Comparison of ENCODE assay signal across 9 cellular contexts in genomic region chr6:49409951-49410542, GRCh38. TPM values are rescaled to one million over a fixed set of nuclear protein-coding genes. Genes with fewer than 3 reads are reported as not detected.
DNase-seq lines count a peak whose midpoint lies in the region; ATAC-seq, FAIRE-seq and TF ChIP-seq lines count a peak whose summit lies in the region.
"Had no signal": no experiment of that assay in that cellular context is flagged by ENCODE, and none has a peak within 500 bp of the region (broad histone marks: within the 10 kb centered on the region; RNA-seq: fewer than 3 reads in every experiment).

No MANE protein-coding gene starts in this region.

- peaks cover 1% of the 10 kb centered on the region for H3K27me3 Mint-ChIP-seq in activated CD8-positive, alpha-beta T cell treated with anti-CD3 and anti-CD28 coated beads for 36 hours
- no peaks in the 10 kb centered on the region for H3K27me3 Mint-ChIP-seq in endodermal cell (ENCODE audit: insufficient read depth)
- H3K27me3 Mint-ChIP-seq in stimulated activated naive B cell treated with anti-CD40 and anti-IgM and Interleukin-4, amounts not matched to agents 10 μg/mL and 1 μg/mL and 100 μg/mL, for 72 hours: peaks cover 6 to 14% of the 10 kb centered on the region in 2 donors
- H3K27me3 Mint-ChIP-seq: dendritic cell treated with granulocyte-macrophage colony-stimulating factor and Interleukin-4, amounts not matched to agents 40 ng/mL and 50 ng/mL, for 4 days had no signal

- no peaks in the 10 kb centered on the region for H3K36me3 Mint-ChIP-seq in activated CD8-positive, alpha-beta T cell treated with anti-CD3 and anti-CD28 coated beads for 36 hours (ENCODE audit: low read depth)
- H3K36me3 Mint-ChIP-seq in endodermal cell (ENCODE audit: low read depth): no peaks in the 10 kb centered on the region
- no peaks in the 10 kb centered on the region for H3K36me3 Mint-ChIP-seq in stimulated activated naive B cell treated with anti-CD40 and anti-IgM and Interleukin-4, amounts not matched to agents 10 μg/mL and 1 μg/mL and 100 μg/mL, for 72 hours

- H3K36me3 ChIP-seq in endodermal cell (ENCODE audit: control insufficient read depth, insufficient read depth, low read length) (no peaks in the 10 kb centered on the region), mucosa of descending colon (ENCODE audit: low read depth) (no peaks in the 10 kb centered on the region)

- peak; percentile 93 for TF ChIP-seq CTCF in D721Med (IDR thresholded peaks at IDR 0.05; ENCODE audit: insufficient read depth, missing control alignments)
- TF ChIP-seq CTCF in GM20000 (IDR thresholded peaks at IDR 0.05; ENCODE audit: extremely low read depth, missing control alignments): peak; percentile 80
- TF ChIP-seq CTCF in activated CD8-positive, alpha-beta T cell treated with anti-CD3 and anti-CD28 coated beads for 36 hours (IDR thresholded peaks at IDR 0.05): peak; percentile 74
- peak; percentile 88 for TF ChIP-seq CTCF in endodermal cell (conservative IDR thresholded peaks at IDR 0.05)
- TF ChIP-seq CTCF in mucosa of descending colon (IDR thresholded peaks at IDR 0.05): peak; percentile 72

- no peaks in the 10 kb centered on the region for H3K9me3 Mint-ChIP-seq in activated CD8-positive, alpha-beta T cell treated with anti-CD3 and anti-CD28 coated beads for 36 hours
- no peaks in the 10 kb centered on the region for H3K9me3 Mint-ChIP-seq in endodermal cell
- no peaks in the 10 kb centered on the region for H3K9me3 Mint-ChIP-seq in stimulated activated naive B cell treated with anti-CD40 and anti-IgM and Interleukin-4, amounts not matched to agents 10 μg/mL and 1 μg/mL and 100 μg/mL, for 72 hours
- H3K9me3 Mint-ChIP-seq: dendritic cell treated with granulocyte-macrophage colony-stimulating factor and Interleukin-4, amounts not matched to agents 40 ng/mL and 50 ng/mL, for 4 days had no signal

- H3K4me1 ChIP-seq in endodermal cell (ENCODE audit: control insufficient read depth, insufficient read depth, low read length) (no peaks in the 10 kb centered on the region), mucosa of descending colon (ENCODE audit: low read depth) (no peaks in the 10 kb centered on the region)

- peaks cover 4% of the 10 kb centered on the region for H3K9me3 ChIP-seq in endodermal cell (ENCODE audit: control insufficient read depth, low read length)
- no peaks in the 10 kb centered on the region for H3K9me3 ChIP-seq in mucosa of descending colon

- no peaks in the 10 kb centered on the region for H3K4me1 Mint-ChIP-seq in activated CD8-positive, alpha-beta T cell treated with anti-CD3 and anti-CD28 coated beads for 36 hours (ENCODE audit: low read depth)
- no peaks in the 10 kb centered on the region for H3K4me1 Mint-ChIP-seq in endodermal cell
- H3K4me1 Mint-ChIP-seq in stimulated activated naive B cell treated with anti-CD40 and anti-IgM and Interleukin-4, amounts not matched to agents 10 μg/mL and 1 μg/mL and 100 μg/mL, for 72 hours: no peaks in the 10 kb centered on the region

- no peak overlapping the region for H3K4me3 Mint-ChIP-seq in activated CD8-positive, alpha-beta T cell treated with anti-CD3 and anti-CD28 coated beads for 36 hours
- H3K4me3 Mint-ChIP-seq in endodermal cell: no peak overlapping the region
- H3K4me3 Mint-ChIP-seq in stimulated activated naive B cell treated with anti-CD40 and anti-IgM and Interleukin-4, amounts not matched to agents 10 μg/mL and 1 μg/mL and 100 μg/mL, for 72 hours: no peak overlapping the region
- H3K4me3 Mint-ChIP-seq: dendritic cell treated with granulocyte-macrophage colony-stimulating factor and Interleukin-4, amounts not matched to agents 40 ng/mL and 50 ng/mL, for 4 days had no signal

- ATAC-seq in HG03571 (IDR thresholded peaks at IDR 0.05; ENCODE audit: unreplicated experiment) (peak; percentile 87), mucosa of descending colon (peak; percentile 87)
- ATAC-seq in activated CD8-positive, alpha-beta T cell treated with anti-CD3 and anti-CD28 coated beads for 36 hours: peak; percentile 84
- peak; percentile 60 to 67 for ATAC-seq in stimulated activated naive B cell treated with anti-CD40 and anti-IgM and Interleukin-4, amounts not matched to agents 10 μg/mL and 1 μg/mL and 100 μg/mL, for 72 hours (replicated peaks)

- H3K27ac ChIP-seq in endodermal cell (ENCODE audit: low read depth, low read length): no peak overlapping the region

- DNase-seq in D721Med (ENCODE audit: insufficient read length, low spot score) (no peak), GM20000 (ENCODE audit: low spot score) (peak; percentile 37), NCI-H748 treated with DMSO at 0.1 percent for 48 hours (lab: John Stamatoyannopoulos, UW) (peak; percentile 89), endodermal cell (peak; percentile 91), mucosa of descending colon (peak in 2 of 3 donors; percentile 27 to 92)
- DNase-seq in activated CD8-positive, alpha-beta T cell treated with anti-CD3 and anti-CD28 coated beads for 36 hours: peak; percentile 81
- peak; percentile 18 for DNase-seq in stimulated activated naive B cell treated with anti-CD40 and anti-IgM and Interleukin-4, amounts not matched to agents 10 μg/mL and 1 μg/mL and 100 μg/mL, for 72 hours

- 23 to 34% methylated on average over 7 to 9 of the region's 9 CpGs for WGBS in endodermal cell (ENCODE audit: insufficient coverage in 1 of 2, insufficient read length in 1 of 2), 2 experiments

- FAIRE-seq in D721Med (lab: Jason Lieb, UNC): peak; percentile 48

- POLR2A ChIA-PET in activated CD8-positive, alpha-beta T cell treated with anti-CD3 and anti-CD28 coated beads for 36 hours (lab: Charles Lee): no interaction called here

- CTCF ChIA-PET in activated CD8-positive, alpha-beta T cell treated with anti-CD3 and anti-CD28 coated beads for 36 hours (lab: Charles Lee): interaction anchor here (0.7 to 2.5 kb wide), 21 partner anchors 9 to 1622 kb away, joined by 3 to 21 read pairs (median 3); no protein-coding TSS in a partner anchor

- H3K9ac ChIP-seq in endodermal cell (ENCODE audit: extremely low read depth, low read length, poor library complexity, severe bottlenecking): no peak overlapping the region

- intact Hi-C loops in activated CD8-positive, alpha-beta T cell treated with anti-CD3 and anti-CD28 coated beads for 36 hours (cut with micrococcal nuclease): no loop called here
- intact Hi-C loops in mucosa of descending colon (cut with DNase I, micrococcal nuclease): no loop called here

- no peaks in the 10 kb centered on the region for H3K27me3 ChIP-seq in endodermal cell (ENCODE audit: control insufficient read depth, insufficient read depth, low read length, poor library complexity, severe bottlenecking)

- H3K27ac Mint-ChIP-seq in activated CD8-positive, alpha-beta T cell treated with anti-CD3 and anti-CD28 coated beads for 36 hours: no peak overlapping the region
- H3K27ac Mint-ChIP-seq in endodermal cell: no peak overlapping the region
- no peak overlapping the region for H3K27ac Mint-ChIP-seq in stimulated activated naive B cell treated with anti-CD40 and anti-IgM and Interleukin-4, amounts not matched to agents 10 μg/mL and 1 μg/mL and 100 μg/mL, for 72 hours
- H3K27ac Mint-ChIP-seq: dendritic cell treated with granulocyte-macrophage colony-stimulating factor and Interleukin-4, amounts not matched to agents 40 ng/mL and 50 ng/mL, for 4 days had no signal

- H3K4me3 ChIP-seq in endodermal cell (ENCODE audit: low read length): no peak overlapping the region
- no peak overlapping the region for H3K4me3 ChIP-seq in mucosa of descending colon

RNA-seq across cellular contexts. Expression of gene MMUT, which starts 53.0 kb away (rescaled TPM):
- 10 to 100 TPM; 11.1 to 11.9 TPM for total RNA-seq in activated CD8-positive, alpha-beta T cell treated with anti-CD3 and anti-CD28 coated beads for 36 hours
- 10 to 100 TPM; 15.3 to 16.2 TPM for total RNA-seq in endodermal cell
- 24.8 TPM for polyA plus RNA-seq in endodermal cell (2013, experiment 1 of 2)
- 24.6 TPM for polyA plus RNA-seq in endodermal cell (2013, experiment 2 of 2)
- total RNA-seq in mucosa of descending colon: 10 to 100 TPM; 27.9 to 41.5 (median 31.5) TPM

RNA-seq across cellular contexts. Expression of gene CENPQ, which starts 53.1 kb away (rescaled TPM):
- 10 to 100 TPM; 14.6 to 17.5 TPM for total RNA-seq in activated CD8-positive, alpha-beta T cell treated with anti-CD3 and anti-CD28 coated beads for 36 hours
- total RNA-seq in endodermal cell (10 to 100 TPM; 13.9 to 22.2 TPM), mucosa of descending colon (1 to 10 TPM; 2.6 to 4.3 (median 3.0) TPM)
- polyA plus RNA-seq in endodermal cell (2013, experiment 1 of 2): 22.0 TPM
- polyA plus RNA-seq in endodermal cell (2013, experiment 2 of 2): 23.3 TPM
